Comparison of ENCODE assay signal across 14 cellular contexts in the genomic region with DNA sequence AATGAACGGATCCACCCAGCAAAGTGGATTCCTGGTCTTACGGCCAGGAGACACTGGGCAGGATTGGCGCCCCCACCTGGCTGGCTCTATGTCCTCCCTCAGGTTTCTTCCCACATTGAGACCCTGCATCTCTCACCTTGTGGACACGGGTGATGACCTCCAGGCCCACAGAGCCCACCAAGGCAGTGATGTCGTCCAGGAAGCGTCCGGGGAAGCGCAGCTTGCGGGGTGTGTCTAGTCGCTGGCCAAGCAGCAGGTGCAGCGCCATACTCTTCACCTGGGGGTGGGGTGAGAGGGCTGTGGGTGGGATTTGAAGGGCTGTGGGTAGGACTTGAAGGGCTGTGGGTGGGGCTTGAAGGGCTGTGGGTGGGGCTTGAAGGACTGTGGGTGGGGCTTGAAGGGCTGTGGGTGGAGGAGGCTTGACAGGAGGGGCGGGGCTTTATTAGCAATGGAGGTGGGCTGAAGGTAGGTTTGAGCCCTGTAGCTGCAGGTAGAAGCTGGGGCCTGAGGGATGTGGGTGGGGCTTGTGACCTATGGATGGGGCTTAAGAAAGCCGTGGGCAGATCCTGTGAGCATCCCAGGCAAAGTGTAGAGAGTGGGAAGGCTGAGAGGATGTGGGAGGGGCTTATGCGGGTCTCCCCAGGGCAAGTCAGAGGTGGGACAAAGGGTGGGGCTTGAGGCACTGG. TPM values are rescaled to one million over a fixed set of nuclear protein-coding genes. Genes with fewer than 3 reads are reported as not detected.
DNase-seq lines count a peak whose midpoint lies in the region; ATAC-seq, FAIRE-seq and TF ChIP-seq lines count a peak whose summit lies in the region.
"Had no signal": no experiment of that assay in that cellular context is flagged by ENCODE, and none has a peak within 500 bp of the region (broad histone marks: within the 10 kb centered on the region; RNA-seq: fewer than 3 reads in every experiment).

No MANE protein-coding gene starts in this region.

- no peaks in the 10 kb centered on the region for H3K27me3 ChIP-seq in bronchial epithelial cell (ENCODE audit: control insufficient read depth, insufficient read depth, low read length)
- H3K27me3 ChIP-seq: heart left ventricle had no signal

- H3K36me3 ChIP-seq in bronchial epithelial cell (ENCODE audit: control insufficient read depth, insufficient read depth, low read length): peaks cover 32% of the 10 kb centered on the region

- intact Hi-C loops in activated CD4-positive, alpha-beta memory T cell treated with anti-CD3 and anti-CD28 coated beads for 36 hours (cut with micrococcal nuclease): no loop called here

- no peak for ATAC-seq in GM18517 (IDR thresholded peaks at IDR 0.05; ENCODE audit: unreplicated experiment)

- H3K4me1 Mint-ChIP-seq in activated CD4-positive, alpha-beta memory T cell treated with anti-CD3 and anti-CD28 coated beads for 36 hours (ENCODE audit: low read depth): no peaks in the 10 kb centered on the region
- H3K4me1 Mint-ChIP-seq in activated CD4-positive, alpha-beta memory T cell treated with anti-CD3 and anti-CD28 coated beads, Interleukin-2, amount 10 ng/mL, durations not matched to agents 7 days and 5 days: no peaks in the 10 kb centered on the region
- no peaks in the 10 kb centered on the region for H3K4me1 Mint-ChIP-seq in osteocyte (ENCODE audit: unreplicated experiment)

- no peaks in the 10 kb centered on the region for H3K36me3 Mint-ChIP-seq in activated CD4-positive, alpha-beta memory T cell treated with anti-CD3 and anti-CD28 coated beads for 36 hours
- H3K36me3 Mint-ChIP-seq in activated CD4-positive, alpha-beta memory T cell treated with anti-CD3 and anti-CD28 coated beads, Interleukin-2, amount 10 ng/mL, durations not matched to agents 7 days and 5 days (ENCODE audit: low read depth): no peaks in the 10 kb centered on the region
- peaks cover 26% of the 10 kb centered on the region for H3K36me3 Mint-ChIP-seq in osteocyte (ENCODE audit: unreplicated experiment)

- POLR2A ChIA-PET in activated CD4-positive, alpha-beta memory T cell treated with anti-CD3 and anti-CD28 coated beads for 36 hours (lab: Charles Lee): no interaction called here
- POLR2A ChIA-PET in activated CD4-positive, alpha-beta memory T cell treated with anti-CD3 and anti-CD28 coated beads, Interleukin-2, amount 10 ng/mL, durations not matched to agents 7 days and 5 days (lab: Charles Lee): no interaction called here

- H3K9me3 Mint-ChIP-seq in activated CD4-positive, alpha-beta memory T cell treated with anti-CD3 and anti-CD28 coated beads for 36 hours: no peaks in the 10 kb centered on the region
- peaks cover 2% of the 10 kb centered on the region for H3K9me3 Mint-ChIP-seq in activated CD4-positive, alpha-beta memory T cell treated with anti-CD3 and anti-CD28 coated beads, Interleukin-2, amount 10 ng/mL, durations not matched to agents 7 days and 5 days
- H3K9me3 Mint-ChIP-seq in osteocyte (ENCODE audit: unreplicated experiment): no peaks in the 10 kb centered on the region
- H3K9me3 Mint-ChIP-seq: activated T-helper 2 cell treated with anti-CD3 and anti-CD28 coated beads, Interferon-gamma antibody, Interleukin-2, Interleukin-4, amounts not matched to agents 10 μg/mL and 5 μg/mL and 100 μg/mL, durations not matched to agents 14 hours and 24 hours and 36 hours had no signal

- H3K27me3 Mint-ChIP-seq in activated CD4-positive, alpha-beta memory T cell treated with anti-CD3 and anti-CD28 coated beads for 36 hours: no peaks in the 10 kb centered on the region
- H3K27me3 Mint-ChIP-seq in activated CD4-positive, alpha-beta memory T cell treated with anti-CD3 and anti-CD28 coated beads, Interleukin-2, amount 10 ng/mL, durations not matched to agents 7 days and 5 days: no peaks in the 10 kb centered on the region
- no peaks in the 10 kb centered on the region for H3K27me3 Mint-ChIP-seq in osteocyte (ENCODE audit: unreplicated experiment)

- peak; percentile 15 for TF ChIP-seq CTCF in bronchial epithelial cell (IDR thresholded peaks at IDR 0.05; ENCODE audit: insufficient read depth, low read length, severe bottlenecking)
- peak; percentile 11 for TF ChIP-seq CTCF in osteocyte (IDR thresholded peaks at IDR 0.05)

- no peak overlapping the region for H3K4me3 ChIP-seq in bronchial epithelial cell (ENCODE audit: low read depth, low read length)
- H3K4me3 ChIP-seq: coronary artery, heart left ventricle had no signal

- DNase-seq in activated CD4-positive, alpha-beta memory T cell treated with anti-CD3 and anti-CD28 coated beads for 36 hours: peak; percentile 30
- no peak for DNase-seq in activated CD4-positive, alpha-beta memory T cell treated with anti-CD3 and anti-CD28 coated beads, Interleukin-2, amount 10 ng/mL, durations not matched to agents 7 days and 5 days
- DNase-seq in NAMALWA (ENCODE audit: low spot score) (peak; percentile 75), bronchial epithelial cell (ENCODE audit: low read depth) (peak; percentile 14), osteocyte (ENCODE audit: extremely low spot score, unreplicated experiment) (no peak), kidney tubule cell (ENCODE audit: low spot score) (no peak), HTR-8/SVneo (ENCODE audit: insufficient read length, low spot score) (no peak)
- DNase-seq: C1 segment of cervical spinal cord, heart left ventricle, NCI-H2107 had no signal

- FAIRE-seq in bronchial epithelial cell (lab: Jason Lieb, UNC) (no peak), HTR-8/SVneo (lab: Jason Lieb, UNC) (no peak)

- H3K4me3 Mint-ChIP-seq in activated CD4-positive, alpha-beta memory T cell treated with anti-CD3 and anti-CD28 coated beads for 36 hours: no peak overlapping the region
- H3K4me3 Mint-ChIP-seq in activated CD4-positive, alpha-beta memory T cell treated with anti-CD3 and anti-CD28 coated beads, Interleukin-2, amount 10 ng/mL, durations not matched to agents 7 days and 5 days: no peak overlapping the region
- no peak overlapping the region for H3K4me3 Mint-ChIP-seq in osteocyte (ENCODE audit: unreplicated experiment)

- H3K27ac Mint-ChIP-seq in activated CD4-positive, alpha-beta memory T cell treated with anti-CD3 and anti-CD28 coated beads for 36 hours: no peak overlapping the region
- H3K27ac Mint-ChIP-seq in activated CD4-positive, alpha-beta memory T cell treated with anti-CD3 and anti-CD28 coated beads, Interleukin-2, amount 10 ng/mL, durations not matched to agents 7 days and 5 days: no peak overlapping the region
- no peak overlapping the region for H3K27ac Mint-ChIP-seq in osteocyte (ENCODE audit: unreplicated experiment)
- H3K27ac Mint-ChIP-seq: activated T-helper 2 cell treated with anti-CD3 and anti-CD28 coated beads, Interferon-gamma antibody, Interleukin-2, Interleukin-4, amounts not matched to agents 10 μg/mL and 5 μg/mL and 100 μg/mL, durations not matched to agents 14 hours and 24 hours and 36 hours had no signal

- CTCF ChIA-PET in activated CD4-positive, alpha-beta memory T cell treated with anti-CD3 and anti-CD28 coated beads for 36 hours (lab: Charles Lee): interaction anchor here (0.6 to 1.6 kb wide), 2 partner anchors 13 to 16 kb away, joined by 4 read pairs; no protein-coding TSS in a partner anchor
- CTCF ChIA-PET in activated CD4-positive, alpha-beta memory T cell treated with anti-CD3 and anti-CD28 coated beads, Interleukin-2, amount 10 ng/mL, durations not matched to agents 7 days and 5 days (lab: Charles Lee): no interaction called here

RNA-seq across cellular contexts. Expression of a gene that starts 12.1 kb away (rescaled TPM):
- total RNA-seq in activated CD4-positive, alpha-beta memory T cell treated with anti-CD3 and anti-CD28 coated beads for 36 hours: not detected
- not detected for total RNA-seq in activated CD4-positive, alpha-beta memory T cell treated with anti-CD3 and anti-CD28 coated beads, Interleukin-2, amount 10 ng/mL, durations not matched to agents 7 days and 5 days
- total RNA-seq in bronchial epithelial cell: not detected in 2 replicates
- not detected in 2 replicates for total RNA-seq in osteocyte
- total RNA-seq: activated T-helper 2 cell treated with anti-CD3 and anti-CD28 coated beads, Interferon-gamma antibody, Interleukin-2, Interleukin-4, amounts not matched to agents 10 μg/mL and 5 μg/mL and 100 μg/mL, durations not matched to agents 14 hours and 24 hours and 36 hours; T-helper 2 cell treated with Interferon-gamma antibody and Interleukin-4, amounts not matched to agents 100 ng/mL and 5 ng/mL, for 36 hours had no signal

RNA-seq across cellular contexts. Expression of a gene that starts 30.0 kb away (rescaled TPM):
- total RNA-seq in activated CD4-positive, alpha-beta memory T cell treated with anti-CD3 and anti-CD28 coated beads for 36 hours: 1 to 10 TPM; 2.0 to 2.5 TPM
- 1 to 10 TPM; 2.3 to 2.8 TPM for total RNA-seq in activated CD4-positive, alpha-beta memory T cell treated with anti-CD3 and anti-CD28 coated beads, Interleukin-2, amount 10 ng/mL, durations not matched to agents 7 days and 5 days
- total RNA-seq in bronchial epithelial cell: 10.2 and 10.8 TPM in 2 replicates
- 386 and 387 TPM in 2 replicates for total RNA-seq in osteocyte

RNA-seq across cellular contexts. Expression of a gene that starts 35.0 kb away (rescaled TPM):
- 1 to 10 TPM; 5.8 to 5.9 TPM for total RNA-seq in activated CD4-positive, alpha-beta memory T cell treated with anti-CD3 and anti-CD28 coated beads for 36 hours
- under 1 TPM; 0.35 to 0.68 TPM for total RNA-seq in activated CD4-positive, alpha-beta memory T cell treated with anti-CD3 and anti-CD28 coated beads, Interleukin-2, amount 10 ng/mL, durations not matched to agents 7 days and 5 days
- total RNA-seq in bronchial epithelial cell (10.5 and 21.4 TPM in 2 replicates), osteocyte (81.7 and 86.9 TPM in 2 replicates)

Comparison
In these comparisons a context has a peak if more than half of its experiments do, and no peak if none do; other contexts are left out.
1. DNase-seq: peak in activated CD4-positive, alpha-beta memory T cell treated with anti-CD3 and anti-CD28 coated beads for 36 hours (single experiment), NAMALWA (single experiment) and bronchial epithelial cell (single experiment); none in activated CD4-positive, alpha-beta memory T cell treated with anti-CD3 and anti-CD28 coated beads, Interleukin-2, amount 10 ng/mL, durations not matched to agents 7 days and 5 days (single experiment), osteocyte (single experiment), kidney tubule cell (single experiment) and HTR-8/SVneo (single experiment).
2. RNA of a gene that starts 30.0 kb away (total RNA-seq): 386 to 387 TPM in osteocyte; 10.2 to 10.8 TPM in bronchial epithelial cell, 2.3 to 2.8 TPM in activated CD4-positive, alpha-beta memory T cell treated with anti-CD3 and anti-CD28 coated beads, Interleukin-2, amount 10 ng/mL, durations not matched to agents 7 days and 5 days and 2.0 to 2.5 TPM in activated CD4-positive, alpha-beta memory T cell treated with anti-CD3 and anti-CD28 coated beads for 36 hours; every median in the first group is over 10 times any median in the second.